ENCODE assay signal across 1 cellular context in the genomic region with DNA sequence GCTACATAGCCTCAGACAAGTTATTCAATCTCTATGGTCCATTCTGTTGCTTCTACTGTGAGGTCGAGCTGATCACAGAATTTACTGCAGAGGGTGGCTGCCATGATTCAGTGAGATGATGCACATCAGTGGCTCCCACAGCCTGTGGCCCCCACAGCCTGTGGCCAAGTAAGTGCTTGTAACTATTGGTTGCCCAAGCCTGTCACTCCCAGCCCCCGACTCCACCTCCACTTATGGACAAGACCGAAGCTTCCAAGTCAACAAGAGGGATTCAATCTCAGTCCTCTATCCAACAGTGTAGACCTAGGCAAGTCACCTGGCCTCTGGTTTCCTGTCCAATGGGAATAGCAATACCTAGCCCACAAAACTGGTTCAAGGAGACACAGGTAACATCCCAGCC.
TF ChIP-seq lines count a peak whose summit lies in the region.

No MANE protein-coding gene starts in this region.

TF ChIP-seq in GM12878, 131 proteins besides CTCF, POLR2A, EP300 and RAD21:
- peak; percentile 52; the same call in 1 of the 2 replicates for TF ChIP-seq PKNOX1 (IDR thresholded peaks at IDR 0.05)
- no peak for TF ChIP-seq ZNF384 (IDR thresholded peaks at IDR 0.05; ENCODE audit: borderline replicate concordance, low read depth, low read length)
